ENCODE assay signal across 9 cellular contexts in the genomic region with DNA sequence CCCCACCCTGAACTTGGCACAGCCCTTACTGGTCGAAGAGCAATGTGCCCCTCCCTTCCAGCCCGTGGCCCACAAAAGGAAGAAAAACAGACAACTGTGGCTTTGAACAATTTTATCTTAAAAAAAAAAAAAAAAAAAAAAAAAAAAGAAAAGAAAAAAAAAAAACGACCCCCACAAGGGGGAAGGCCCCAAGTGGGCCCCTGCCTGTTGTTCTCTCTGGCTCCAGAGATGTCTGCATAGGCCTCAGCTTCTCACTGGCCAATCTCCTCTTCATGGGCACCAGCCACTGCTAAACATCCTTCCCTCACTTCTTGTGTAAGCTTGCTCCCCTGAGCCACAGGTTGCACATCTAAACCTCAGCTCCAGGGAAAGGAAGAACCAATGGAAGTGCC. TPM values are rescaled to one million over a fixed set of nuclear protein-coding genes. Genes with fewer than 3 reads are reported as not detected.
A peak's percentile ranks its signal among the peaks of the same experiment; 100 is the strongest.
DNase-seq lines count a peak whose midpoint lies in the region; ATAC-seq and TF ChIP-seq lines count a peak whose summit lies in the region.
"Had no signal": no experiment of that assay in that cellular context is flagged by ENCODE, and none has a peak within 500 bp of the region (broad histone marks: within the 10 kb centered on the region; RNA-seq: fewer than 3 reads in every experiment).

No MANE protein-coding gene starts in this region.

- peaks cover 6% of the 10 kb centered on the region in 2 donors for H3K36me3 ChIP-seq in prostate gland

- H3K27ac ChIP-seq in RWPE1 (peak overlapping the region; percentile 65), prostate gland (peak overlapping the region; percentile 86 to 87)

- intact Hi-C loops in prostate gland (cut with DNase I) = no loop called here

- no peaks in the 10 kb centered on the region for H3K27me3 ChIP-seq in prostate gland (replicated peaks; ENCODE audit: insufficient read depth)

- CTCF ChIA-PET in RWPE1 (lab: Yijun Ruan, JAX) = interaction anchor here (0.7 to 0.9 kb wide), 3 partner anchors 34 to 166 kb away, joined by 4 to 5 read pairs (median 4); a partner anchor contains a TSS

- 2% methylated on average over 3 of the region's 3 CpGs for WGBS in prostate gland

- DNase-seq in RWPE1 (ENCODE audit: low spot score) = no peak
- DNase-seq in epithelial cell of proximal tubule (ENCODE audit: low read depth) = no peak
- DNase-seq in prostate gland (ENCODE audit: low spot score) = no peak
- no peak for DNase-seq in stimulated activated CD4-positive, alpha-beta T cell treated with anti-CD3 and anti-CD28 coated beads, Interleukin-15, amount 100 ng/mL, for 24 hours
- no peak for DNase-seq in NCI-H1092 treated with DMSO at 0.1 percent for 48 hours (lab: John Stamatoyannopoulos, UW)

- ATAC-seq in GM21360 (IDR thresholded peaks at IDR 0.05; ENCODE audit: unreplicated experiment) (no peak), HG02938 (IDR thresholded peaks at IDR 0.05; ENCODE audit: unreplicated experiment) (no peak)

- H3K4me3 ChIP-seq in GM08714 (ENCODE audit: low read length) = peak overlapping the region; percentile 74; the same call in 1 of the 2 replicates
- peak overlapping the region; percentile 97 for H3K4me3 ChIP-seq in epithelial cell of proximal tubule (ENCODE audit: low read depth, low read length)
- H3K4me3 ChIP-seq in prostate gland = peak overlapping the region; percentile 56 to 74

- no peak for TF ChIP-seq CTCF in RWPE1 (conservative IDR thresholded peaks at IDR 0.05; ENCODE audit: low read depth)
- TF ChIP-seq CTCF in epithelial cell of proximal tubule (conservative IDR thresholded peaks at IDR 0.05; ENCODE audit: low read depth, low read length) = no peak
- TF ChIP-seq CTCF in prostate gland (IDR thresholded peaks at IDR 0.05) = no peak

- H3K4me1 ChIP-seq in prostate gland (replicated peaks) = peaks cover under 1% of the 10 kb centered on the region

- TF ChIP-seq POLR2A in prostate gland (IDR thresholded peaks at IDR 0.05) = no peak

- POLR2A ChIA-PET in RWPE1 (lab: Yijun Ruan, JAX; ENCODE audit: low non-redundant PET) = interaction anchor here (1.3 kb wide), 1 partner anchor 41 kb away, joined by 4 read pairs; no protein-coding TSS in a partner anchor

- H3K9me3 ChIP-seq in prostate gland = no peaks in the 10 kb centered on the region

RNA-seq across cellular contexts. Expression of a gene that starts 0.4 kb away (rescaled TPM):
- 52.0 and 148 TPM in 2 replicates for total RNA-seq in epithelial cell of proximal tubule
- 100 to 1,000 TPM; 137 to 648 TPM for total RNA-seq in prostate gland

RNA-seq across cellular contexts. Expression of a gene that starts 6.6 kb away (rescaled TPM):
- 37.9 and 53.7 TPM in 2 replicates for total RNA-seq in epithelial cell of proximal tubule
- 10 to 100 TPM; 46.3 to 65.8 TPM for total RNA-seq in prostate gland

RNA-seq across cellular contexts. Expression of a gene that starts 18.2 kb away (rescaled TPM):
- 42.2 and 57.8 TPM in 2 replicates for total RNA-seq in epithelial cell of proximal tubule
- 100 to 1,000 TPM in 1 of 2 donors, 10 to 100 TPM in 1; 43.6 to 104 TPM for total RNA-seq in prostate gland

RNA-seq across cellular contexts. Expression of a gene that starts 30.5 kb away (rescaled TPM):
- total RNA-seq in epithelial cell of proximal tubule = 0.06 and 0.07 TPM in 2 replicates
- 1 to 10 TPM; 3.2 to 5.3 TPM for total RNA-seq in prostate gland
- total RNA-seq: myocyte had no signal

RNA-seq across cellular contexts. Expression of a gene that starts 50.2 kb away (rescaled TPM):
- total RNA-seq in epithelial cell of proximal tubule (3.0 and 6.1 TPM in 2 replicates), prostate gland (10 to 100 TPM in 1 of 2 donors, 1 to 10 TPM in 1; 9.6 to 18.6 TPM)
